Comparison of ENCODE assay signal across 8 cellular contexts in the genomic region with DNA sequence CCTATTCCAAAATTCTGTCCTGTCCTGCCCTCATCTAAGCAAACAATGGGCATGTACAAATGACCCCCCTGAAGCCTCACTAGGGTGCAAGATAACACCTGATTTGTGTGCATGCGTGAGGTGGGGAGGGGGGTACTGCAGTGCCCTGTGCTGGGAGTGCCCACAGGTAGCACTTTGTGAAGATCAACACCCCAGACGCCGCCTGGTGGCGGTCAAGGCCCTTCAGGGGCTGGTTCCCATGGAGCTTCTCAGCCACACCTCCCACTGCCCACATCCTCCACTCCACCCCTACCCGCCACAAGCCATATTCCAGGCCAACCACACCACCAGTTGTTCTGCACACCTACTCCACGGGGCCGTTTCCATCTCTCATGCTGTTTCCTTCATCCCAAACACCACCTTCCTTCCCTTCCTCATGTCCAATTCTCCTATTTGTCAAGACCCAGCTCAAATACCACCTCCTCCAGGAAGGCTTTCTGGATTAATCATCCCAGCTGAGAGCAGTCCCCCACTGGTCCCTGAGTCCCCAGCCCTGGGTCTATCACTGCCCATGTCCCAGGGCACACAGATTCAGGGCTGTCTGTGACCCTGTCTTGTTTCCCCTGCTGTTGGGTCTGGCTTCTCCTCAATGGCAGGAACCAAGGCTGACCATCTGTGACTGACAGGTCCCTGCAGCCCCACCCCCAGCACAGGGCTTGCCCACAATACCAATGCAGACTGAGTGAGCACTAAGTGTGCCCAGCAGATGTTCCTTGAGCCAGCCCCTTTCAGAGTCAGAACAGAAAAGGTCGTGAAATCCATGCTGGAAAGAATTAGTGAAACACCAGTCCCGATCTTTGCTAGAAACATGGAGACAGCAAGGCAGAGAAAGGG.
DNase-seq lines count a peak whose midpoint lies in the region; ATAC-seq, FAIRE-seq and TF ChIP-seq lines count a peak whose summit lies in the region.

No MANE protein-coding gene starts in this region.

- H2AFZ ChIP-seq in GM23248, result no peak overlapping the region

- in situ Hi-C loops in GM23248 (cut with MboI), result no loop called here

- H3K79me2 ChIP-seq in GM23248 (ENCODE audit: insufficient read depth), result no peaks in the 10 kb centered on the region

- no peak overlapping the region for H3K9ac ChIP-seq in GM23248

- FAIRE-seq in RCC 7860 (lab: Jason Lieb, UNC), result no peak

- no peaks in the 10 kb centered on the region for H3F3A ChIP-seq in GM23248 (ENCODE audit: insufficient read depth)

- H3K27me3 ChIP-seq in GM23248 (replicated peaks; ENCODE audit: insufficient read depth), result peaks cover 87% of the 10 kb centered on the region

- TF ChIP-seq CTCF in fibroblast of pulmonary artery (IDR thresholded peaks at IDR 0.05; ENCODE audit: low read length, missing control alignments), result peak; percentile 15

- no peak overlapping the region for H3K27ac ChIP-seq in GM23248

- no peaks in the 10 kb centered on the region for H3K36me3 ChIP-seq in GM23248 (ENCODE audit: low read depth)

- intact Hi-C loops in head of caudate nucleus (cut with DNase I), result no loop called here

- H4K20me1 ChIP-seq in GM23248 (ENCODE audit: insufficient read depth), result no peaks in the 10 kb centered on the region

- peak; percentile 72 for DNase-seq in COLO829 (ENCODE audit: low spot score)
- peak; percentile 17 for DNase-seq in GM23248
- DNase-seq in RCC 7860 (ENCODE audit: low spot score), result peak; percentile 8
- DNase-seq in fibroblast of pulmonary artery (ENCODE audit: low read depth), result peak; percentile 6
- peak; percentile 44 for DNase-seq in stimulated activated naive CD8-positive, alpha-beta T cell treated with anti-CD3 and anti-CD28 coated beads, Interleukin-15, Interleukin-2, amounts not matched to agents 100 U/mL and 50 U/mL, for 24 hours
- DNase-seq in head of caudate nucleus, result no peak

- H3K4me1 ChIP-seq in GM23248 (ENCODE audit: insufficient read depth), result no peaks in the 10 kb centered on the region

- no peak overlapping the region for H3K4me3 ChIP-seq in GM23248
- H3K4me3 ChIP-seq in fibroblast of pulmonary artery (replicated peaks; ENCODE audit: low read depth, low read length), result no peak overlapping the region

- no peak overlapping the region for H3K4me2 ChIP-seq in GM23248 (ENCODE audit: unreplicated experiment)

- H3K9me2 ChIP-seq in GM23248 (ENCODE audit: insufficient read depth), result no peaks in the 10 kb centered on the region

- WGBS in GM23248 (ENCODE audit: low coverage in 1 of 2, low lambda C conversion rate in 2 of 2, missing lambda C conversion rate in 2 of 2), 2 experiments, result 31 to 35% methylated on average over 9 of the region's 9 CpGs

- no peaks in the 10 kb centered on the region for H3K9me3 ChIP-seq in GM23248 (ENCODE audit: low read depth)

- peak; percentile 64 for ATAC-seq in stimulated activated naive CD8-positive, alpha-beta T cell treated with anti-CD3 and anti-CD28 coated beads, Interleukin-15, Interleukin-2, amounts not matched to agents 100 U/mL and 50 U/mL, for 24 hours
- ATAC-seq in GM18519 (IDR thresholded peaks at IDR 0.05; ENCODE audit: low FRiP score, unreplicated experiment) (no peak), HG03520 (IDR thresholded peaks at IDR 0.05; ENCODE audit: unreplicated experiment) (no peak)

Comparison
In these comparisons a context has a peak if more than half of its experiments do, and no peak if none do; other contexts are left out.
1. DNase-seq: peak in COLO829 (single experiment), GM23248 (single experiment), RCC 7860 (single experiment), fibroblast of pulmonary artery (single experiment) and stimulated activated naive CD8-positive, alpha-beta T cell treated with anti-CD3 and anti-CD28 coated beads, Interleukin-15, Interleukin-2, amounts not matched to agents 100 U/mL and 50 U/mL, for 24 hours (single experiment); none in head of caudate nucleus (0 of 42).